7 cellular contexts compared by ENCODE assay signal in the genomic region with DNA sequence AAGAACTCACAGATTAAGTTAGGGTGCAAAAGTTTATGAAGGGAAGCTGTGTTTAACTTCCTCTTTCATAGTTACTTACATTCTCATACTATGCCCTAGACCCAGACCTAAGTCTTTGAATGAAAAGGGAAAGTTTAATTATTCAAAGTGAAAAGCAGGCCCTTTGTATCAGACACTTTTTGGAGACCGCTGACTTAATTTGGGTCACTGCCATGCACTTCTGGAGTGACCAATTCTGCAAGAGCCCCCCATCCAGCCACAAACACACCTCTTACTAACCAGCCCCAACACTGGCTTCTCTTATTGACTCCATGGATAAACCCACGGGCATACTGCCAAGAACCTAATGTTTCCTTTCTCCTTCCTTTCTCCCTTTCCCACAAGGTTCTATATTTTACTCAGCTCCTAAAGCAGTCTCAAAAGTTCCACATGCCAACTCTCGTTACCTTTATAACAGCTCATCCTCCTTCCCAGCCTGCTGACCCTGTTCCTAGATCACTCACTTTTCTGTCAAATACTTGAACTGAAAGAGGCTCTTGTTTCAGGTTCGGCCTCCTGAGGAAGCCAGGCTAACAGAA. TPM values are rescaled to one million over a fixed set of nuclear protein-coding genes. Genes with fewer than 3 reads are reported as not detected.
A peak's percentile ranks its signal among the peaks of the same experiment; 100 is the strongest.
DNase-seq lines count a peak whose midpoint lies in the region; ATAC-seq, FAIRE-seq and TF ChIP-seq lines count a peak whose summit lies in the region.

No MANE protein-coding gene starts in this region.

- H3K27ac ChIP-seq in GM12878 (ENCODE audit: control insufficient read depth, insufficient read depth) (peak overlapping the region; percentile 76), thymus (ENCODE audit: low read depth) (peak overlapping the region; percentile 52), Peyer's patch (no peak overlapping the region)

- peak overlapping the region; percentile 32; the same call in 1 of the 2 replicates for H3K9ac ChIP-seq in GM12878 (ENCODE audit: control insufficient read depth, insufficient read depth, low read length)

- peak; percentile 84 for FAIRE-seq in GM18507 (lab: Jason Lieb, UNC)
- FAIRE-seq in GM12878 (lab: Jason Lieb, UNC) = no peak

- no peak for TF ChIP-seq POLR2A in GM12878 (IDR thresholded peaks at IDR 0.05; ENCODE audit: low read depth, low read length)
- TF ChIP-seq POLR2A in Peyer's patch (IDR thresholded peaks at IDR 0.05) = no peak

- 1% methylated on average over 4 of the region's 4 CpGs for WGBS in GM12878 (ENCODE audit: insufficient coverage, insufficient replicate concordance, low lambda C conversion rate, missing lambda C conversion rate)
- 76% methylated on average over 4 of the region's 4 CpGs for WGBS in thymus

- intact Hi-C loops in GM12878 (cut with micrococcal nuclease; ENCODE audit: unreplicated experiment) = loop anchor here (10.0 kb wide), 1 partner anchor 958 kb away; no protein-coding TSS in a partner anchor

- RAD21 ChIA-PET in GM12878 (lab: Charles Lee; ENCODE audit: unreplicated experiment) = interaction anchor here (1.3 to 1.6 kb wide), 6 partner anchors 9 to 46 kb away, joined by 3 to 9 read pairs (median 6); partner anchors contain the start of genes ABCE1 and ANAPC10

- TF ChIP-seq EP300 in GM12878 (IDR thresholded peaks at IDR 0.05; ENCODE audit: borderline replicate concordance in 1 of 2, control insufficient read depth in 1 of 2, low read depth in 2 of 2, low read length in 2 of 2) = peak; percentile 11 to 25; a peak in 1 of 4 replicates

- TF ChIP-seq CTCF in GM12878 (IDR thresholded peaks at IDR 0.05 in 2 of 3, conservative IDR thresholded peaks at IDR 0.05 in 1 of 3; ENCODE audit: control insufficient read depth in 2 of 3, extremely low read depth in 1 of 3, insufficient read depth in 1 of 3, low read depth in 3 of 3, low read length in 3 of 3) (no peak), Peyer's patch (IDR thresholded peaks at IDR 0.05) (no peak)

- ATAC-seq in GM21447 (IDR thresholded peaks at IDR 0.05; ENCODE audit: unreplicated experiment) (peak; percentile 86), HG03571 (IDR thresholded peaks at IDR 0.05; ENCODE audit: unreplicated experiment) (peak; percentile 75), GM12878 (peak; percentile 91)

- no peak overlapping the region for H2AFZ ChIP-seq in GM12878 (ENCODE audit: control insufficient read depth, low read depth, low read length)

- no peak for TF ChIP-seq RAD21 in GM12878 (IDR thresholded peaks at IDR 0.05; ENCODE audit: insufficient read depth, low read depth, low read length)

- H3K36me3 ChIP-seq in GM12878 (ENCODE audit: control insufficient read depth in 2 of 2, insufficient read depth in 2 of 2, low read length in 1 of 2) = peaks cover 0 to 10% of the 10 kb centered on the region in 2 experiments; a peak in 2 of 4 replicates
- peaks cover 10% of the 10 kb centered on the region for H3K36me3 ChIP-seq in thymus (ENCODE audit: control insufficient read depth, insufficient read depth)
- H3K36me3 ChIP-seq in Peyer's patch = peaks cover 0 to 23% (median 0%) of the 10 kb centered on the region in 3 donors

- H3K4me3 ChIP-seq in GM12878 (peak overlapping the region; percentile 16; the same call in 1 of the 2 replicates), thymus (ENCODE audit: low read length) (no peak overlapping the region), Peyer's patch (no peak overlapping the region)

- H3K9me3 ChIP-seq in GM12878 (replicated peaks; ENCODE audit: control insufficient read depth, insufficient read depth, low read length) = no peaks in the 10 kb centered on the region
- H3K9me3 ChIP-seq in thymus (ENCODE audit: control insufficient read depth) = no peaks in the 10 kb centered on the region
- no peaks in the 10 kb centered on the region for H3K9me3 ChIP-seq in Peyer's patch

- H3K27me3 ChIP-seq in GM12878 (replicated peaks in 1 of 2; ENCODE audit: control insufficient read depth in 2 of 2, insufficient read depth in 2 of 2, low read length in 1 of 2) (no peaks in the 10 kb centered on the region), thymus (ENCODE audit: control insufficient read depth, insufficient read depth) (no peaks in the 10 kb centered on the region), Peyer's patch (no peaks in the 10 kb centered on the region)

- H4K20me1 ChIP-seq in GM12878 (ENCODE audit: control insufficient read depth, insufficient read depth) = no peaks in the 10 kb centered on the region

- H3K79me2 ChIP-seq in GM12878 (ENCODE audit: control insufficient read depth, insufficient read depth, low read length) = no peaks in the 10 kb centered on the region

- no TSS peak for BruUV-seq in GM12878 (replicated peaks; lab: Mats Ljungman, UMichigan)

- H3K4me2 ChIP-seq in GM12878 (ENCODE audit: control insufficient read depth, insufficient read depth) = peak overlapping the region; percentile 94

- peak; percentile 18 for DNase-seq in GM18507 (ENCODE audit: extremely low spot score, insufficient read length, low read depth)
- peak; percentile 53 for DNase-seq in GM12878 (ENCODE audit: low read depth, low spot score)
- DNase-seq in Peyer's patch = no peak
- no peak for DNase-seq in KG1 (lab: John Stamatoyannopoulos, UW)

- in situ Hi-C loops in GM12878 (cut with MboI) = no loop called here

- SMC1A ChIA-PET in GM12878 (lab: Charles Lee; ENCODE audit: uncharacterized antibody, unreplicated experiment) = interaction anchor here (0.6 to 3.3 kb wide), 6 partner anchors 12 to 226 kb away, joined by 3 to 14 read pairs (median 4); no protein-coding TSS in a partner anchor

- H3K4me1 ChIP-seq in GM12878 (ENCODE audit: control insufficient read depth, insufficient read depth, low read length) = peaks cover 28% of the 10 kb centered on the region
- H3K4me1 ChIP-seq in thymus (ENCODE audit: control insufficient read depth, insufficient read depth, low read length) = no peaks in the 10 kb centered on the region
- H3K4me1 ChIP-seq in Peyer's patch = no peaks in the 10 kb centered on the region

- POLR2A ChIA-PET in GM12878 (lab: Charles Lee) = interaction anchor here (0.6 to 2.0 kb wide), 4 partner anchors 11 to 463 kb away, joined by 3 to 10 read pairs (median 3); partner anchors contain the start of genes ABCE1 and ANAPC10

- CTCF ChIA-PET in GM12878 (lab: Yijun Ruan, JAX) = interaction anchor here (0.7 to 1.1 kb wide), 4 partner anchors 29 to 48 kb away, joined by 3 to 5 read pairs (median 4); partner anchors contain the start of gene OTUD4

RNA-seq across cellular contexts. Expression of gene ABCE1, which starts 34.5 kb away (rescaled TPM):
- 217 and 237 TPM in 2 replicates for total RNA-seq in GM12878 (2013; cell fraction: nucleolus; rRNA removed)
- total RNA-seq in GM12878 (2014; rRNA removed) (147 and 158 TPM in 2 replicates), GM12878 (2014; rRNA removed; fragmentation: Illumina TruSeq; extraction: Trizol) (168 and 172 TPM in 2 replicates), GM12878 (2021) (109 and 115 TPM in 2 replicates), Peyer's patch (10 to 100 TPM; 15.4 to 56.9 (median 32.9) TPM)
- polyA plus RNA-seq in GM12878 (2011; ENCODE audit: low read depth) = 46.8 TPM
- polyA plus RNA-seq in GM12878 (2011; rRNA removed) (149 and 220 TPM in 2 replicates), GM12878 (2014; fragmentation: Illumina TruSeq; extraction: Trizol) (167 and 221 TPM in 2 replicates), GM12878 (2014; fragmentation: Nextera tagmentation; extraction: Ambion mirVana) (100 to 1,000 TPM in 1 of 2 experiments, 10 to 100 TPM in 1; 75.9 to 108 TPM), GM12878 (2014; rRNA removed) (72.2 and 97.9 TPM in 2 replicates), GM12878 (2016; fragmentation: Nextera tagmentation; extraction: Ambion mirVana) (100 to 1,000 TPM; 124 to 144 TPM), thymus (36.2 TPM)
- polyA plus RNA-seq in GM12878 (2011; cell fraction: cytosol; rRNA removed) = 99.2 and 112 TPM in 2 replicates
- polyA plus RNA-seq in GM12878 (2011; cell fraction: nucleus; rRNA removed) = 146 and 163 TPM in 2 replicates
- 51.6 and 54.1 TPM in 2 replicates for polyA plus RNA-seq in GM12878 (2012)
- 199 and 265 TPM in 2 replicates for polyA minus RNA-seq in GM12878 (2011; rRNA and poly(A)+ RNA removed)
- 58.4 and 60.6 TPM in 2 replicates for polyA minus RNA-seq in GM12878 (2011; cell fraction: cytosol; rRNA and poly(A)+ RNA removed)
- 48.6 and 54.9 TPM in 2 replicates for polyA minus RNA-seq in GM12878 (2011; cell fraction: nucleus; rRNA and poly(A)+ RNA removed)

RNA-seq across cellular contexts. Expression of gene ANAPC10, which starts 34.6 kb away (rescaled TPM):
- 93.9 and 108 TPM in 2 replicates for total RNA-seq in GM12878 (2013; cell fraction: nucleolus; rRNA removed)
- total RNA-seq in GM12878 (2014; rRNA removed) (26.8 and 31.0 TPM in 2 replicates), GM12878 (2014; rRNA removed; fragmentation: Illumina TruSeq; extraction: Trizol) (44.1 and 44.9 TPM in 2 replicates), GM12878 (2021) (21.6 and 23.8 TPM in 2 replicates), Peyer's patch (10 to 100 TPM; 11.7 to 75.9 (median 18.9) TPM)
- 17.7 TPM for polyA plus RNA-seq in GM12878 (2011; ENCODE audit: low read depth)
- polyA plus RNA-seq in GM12878 (2011; rRNA removed) (52.9 and 76.8 TPM in 2 replicates), GM12878 (2014; fragmentation: Illumina TruSeq; extraction: Trizol) (43.7 and 58.0 TPM in 2 replicates), GM12878 (2014; fragmentation: Nextera tagmentation; extraction: Ambion mirVana) (10 to 100 TPM; 60.2 to 73.7 TPM), GM12878 (2014; rRNA removed) (25.0 and 34.0 TPM in 2 replicates), GM12878 (2016; fragmentation: Nextera tagmentation; extraction: Ambion mirVana) (10 to 100 TPM; 56.1 to 62.6 TPM), thymus (31.1 TPM)
- 21.2 and 26.0 TPM in 2 replicates for polyA plus RNA-seq in GM12878 (2011; cell fraction: cytosol; rRNA removed)
- polyA plus RNA-seq in GM12878 (2011; cell fraction: nucleus; rRNA removed) = 23.9 and 26.9 TPM in 2 replicates
- 17.7 and 21.8 TPM in 2 replicates for polyA plus RNA-seq in GM12878 (2012)
- 42.6 and 42.8 TPM in 2 replicates for polyA minus RNA-seq in GM12878 (2011; rRNA and poly(A)+ RNA removed)
- 4.4 and 4.5 TPM in 2 replicates for polyA minus RNA-seq in GM12878 (2011; cell fraction: cytosol; rRNA and poly(A)+ RNA removed)
- polyA minus RNA-seq in GM12878 (2011; cell fraction: nucleus; rRNA and poly(A)+ RNA removed) = 34.2 and 53.3 TPM in 2 replicates

RNA-seq across cellular contexts. Expression of gene OTUD4, which starts 47.8 kb away (rescaled TPM):
- 119 and 122 TPM in 2 replicates for total RNA-seq in GM12878 (2013; cell fraction: nucleolus; rRNA removed)
- 14.1 and 15.5 TPM in 2 replicates for total RNA-seq in GM12878 (2014; rRNA removed)
- total RNA-seq in GM12878 (2014; rRNA removed; fragmentation: Illumina TruSeq; extraction: Trizol) = 16.1 and 17.2 TPM in 2 replicates
- 21.4 and 22.8 TPM in 2 replicates for total RNA-seq in GM12878 (2021)
- polyA plus RNA-seq in GM12878 (2011; ENCODE audit: low read depth) = 5.8 TPM
- polyA plus RNA-seq in GM12878 (2011; rRNA removed) = 26.3 and 35.0 TPM in 2 replicates
- 12.1 and 13.0 TPM in 2 replicates for polyA plus RNA-seq in GM12878 (2011; cell fraction: cytosol; rRNA removed)
- 40.0 and 42.7 TPM in 2 replicates for polyA plus RNA-seq in GM12878 (2011; cell fraction: nucleus; rRNA removed)
- 8.4 and 9.3 TPM in 2 replicates for polyA plus RNA-seq in GM12878 (2012)
- 19.2 and 25.2 TPM in 2 replicates for polyA plus RNA-seq in GM12878 (2014; fragmentation: Illumina TruSeq; extraction: Trizol)
- 1 to 10 TPM; 2.8 to 4.4 TPM for polyA plus RNA-seq in GM12878 (2014; fragmentation: Nextera tagmentation; extraction: Ambion mirVana)
- 10.0 and 13.0 TPM in 2 replicates for polyA plus RNA-seq in GM12878 (2014; rRNA removed)
- polyA plus RNA-seq in GM12878 (2016; fragmentation: Nextera tagmentation; extraction: Ambion mirVana) = 1 to 10 TPM; 2.2 to 8.3 TPM
- 35.2 and 36.7 TPM in 2 replicates for polyA minus RNA-seq in GM12878 (2011; rRNA and poly(A)+ RNA removed)
- polyA minus RNA-seq in GM12878 (2011; cell fraction: cytosol; rRNA and poly(A)+ RNA removed) = 10.3 and 10.6 TPM in 2 replicates
- polyA minus RNA-seq in GM12878 (2011; cell fraction: nucleus; rRNA and poly(A)+ RNA removed) = 39.0 and 66.1 TPM in 2 replicates
- 18.8 TPM for polyA plus RNA-seq in thymus
- 10 to 100 TPM; 19.1 to 68.5 (median 47.0) TPM for total RNA-seq in Peyer's patch

Comparison
In these comparisons a context has a peak if more than half of its experiments do, and no peak if none do; other contexts are left out.
1. DNase-seq: peak in GM18507 (single experiment) and GM12878 (single experiment); none in Peyer's patch (0 of 3) and KG1 (single experiment).
2. H3K27ac ChIP-seq: peak in GM12878 (single experiment) and thymus (single experiment); none in Peyer's patch (0 of 4).
3. Peak in every context shown above with its lines, with median percentiles within 50 percentile points of each other: ATAC-seq.